ENCODE assay signal across 29 cellular contexts in genomic region chr1:225697437-225697836, GRCh38. TPM values are rescaled to one million over a fixed set of nuclear protein-coding genes. Genes with fewer than 3 reads are reported as not detected.
DNase-seq lines count a peak whose midpoint lies in the region; ATAC-seq, FAIRE-seq and TF ChIP-seq lines count a peak whose summit lies in the region.
"Had no signal": no experiment of that assay in that cellular context is flagged by ENCODE, and none has a peak within 500 bp of the region (broad histone marks: within the 10 kb centered on the region; RNA-seq: fewer than 3 reads in every experiment).

No MANE protein-coding gene starts in this region.

- H3K9ac ChIP-seq in GM12878 (ENCODE audit: control insufficient read depth, insufficient read depth, low read length) = no peak overlapping the region

- no peaks in the 10 kb centered on the region for H3K27me3 Mint-ChIP-seq in osteocyte (ENCODE audit: unreplicated experiment)
- H3K27me3 Mint-ChIP-seq: activated naive CD4-positive, alpha-beta T cell treated with anti-CD3 and anti-CD28 coated beads, Interleukin-2, amount 50 U/mL, for 24 hours had no signal

- no peaks in the 10 kb centered on the region for H3K79me2 ChIP-seq in GM12878 (ENCODE audit: control insufficient read depth, insufficient read depth, low read length)

- TF ChIP-seq POLR2A in GM12878 (IDR thresholded peaks at IDR 0.05; ENCODE audit: low read depth, low read length) (no peak), upper lobe of left lung (IDR thresholded peaks at IDR 0.05) (no peak), gastroesophageal sphincter (IDR thresholded peaks at IDR 0.05) (no peak), ovary (IDR thresholded peaks at IDR 0.05) (no peak)

- H3K36me3 ChIP-seq in GM12878 (ENCODE audit: control insufficient read depth in 2 of 2, insufficient read depth in 2 of 2, low read length in 1 of 2) (no peaks in the 10 kb centered on the region), upper lobe of left lung (no peaks in the 10 kb centered on the region), gastroesophageal sphincter (no peaks in the 10 kb centered on the region), ovary (no peaks in the 10 kb centered on the region)

- RAD21 ChIA-PET in GM12878 (lab: Charles Lee; ENCODE audit: unreplicated experiment) = no interaction called here

- H3K4me1 ChIP-seq in GM12878 (ENCODE audit: control insufficient read depth, insufficient read depth, low read length) (no peaks in the 10 kb centered on the region), upper lobe of left lung (peaks cover 24 to 34% (median 26%) of the 10 kb centered on the region in 4 donors), gastroesophageal sphincter (peaks cover 0 to 33% (median 4%) of the 10 kb centered on the region in 3 donors), ovary (ENCODE audit: insufficient read depth) (peaks cover 8% of the 10 kb centered on the region)

- POLR2A ChIA-PET in GM12878 (lab: Charles Lee) = no interaction called here

- H3K27ac ChIP-seq in GM12878 (ENCODE audit: control insufficient read depth, insufficient read depth) (no peak overlapping the region), upper lobe of left lung (peak overlapping the region in 3 of 4 donors; percentile 13 to 28 (median 24)), gastroesophageal sphincter (no peak overlapping the region), ovary (no peak overlapping the region)
- H3K27ac ChIP-seq: SK-N-MC had no signal

- H4K20me1 ChIP-seq in GM12878 (ENCODE audit: control insufficient read depth, insufficient read depth) = no peaks in the 10 kb centered on the region

- no peaks in the 10 kb centered on the region for H3K9me3 ChIP-seq in GM12878 (replicated peaks; ENCODE audit: control insufficient read depth, insufficient read depth, low read length)
- H3K9me3 ChIP-seq in upper lobe of left lung = no peaks in the 10 kb centered on the region
- no peaks in the 10 kb centered on the region for H3K9me3 ChIP-seq in gastroesophageal sphincter
- no peaks in the 10 kb centered on the region for H3K9me3 ChIP-seq in ovary

- no peak overlapping the region for H2AFZ ChIP-seq in GM12878 (ENCODE audit: control insufficient read depth, low read depth, low read length)

- no peak for TF ChIP-seq RAD21 in GM12878 (IDR thresholded peaks at IDR 0.05; ENCODE audit: insufficient read depth, low read depth, low read length)

- intact Hi-C loops in GM12878 (cut with micrococcal nuclease; ENCODE audit: unreplicated experiment) (no loop called here), left cardiac atrium (cut with DNase I) (no loop called here), ovary (cut with DNase I) (no loop called here)

- 13% methylated on average over 4 of the region's 4 CpGs for WGBS in GM12878 (ENCODE audit: insufficient coverage, insufficient replicate concordance, low lambda C conversion rate, missing lambda C conversion rate)
- 64 to 75% methylated on average over 4 of the region's 4 CpGs for WGBS in upper lobe of left lung, 2 donors
- 0 to 78% methylated on average over 1 to 4 of the region's 4 CpGs for WGBS in gastroesophageal sphincter (ENCODE audit: low coverage in 1 of 2), 2 donors
- 53 to 75% (median 75%) methylated on average over 4 of the region's 4 CpGs for WGBS in ovary, 3 donors

- TF ChIP-seq EP300 in GM12878 (IDR thresholded peaks at IDR 0.05; ENCODE audit: borderline replicate concordance in 1 of 2, control insufficient read depth in 1 of 2, low read depth in 2 of 2, low read length in 2 of 2) (no peak), upper lobe of left lung (IDR thresholded peaks at IDR 0.05) (no peak), gastroesophageal sphincter (IDR thresholded peaks at IDR 0.05) (no peak), ovary (IDR thresholded peaks at IDR 0.05) (no peak)

- CTCF ChIA-PET in GM12878 (lab: Yijun Ruan, JAX) = no interaction called here

- DNase-seq in GM12878 (ENCODE audit: low read depth, low spot score) = no peak
- peak; percentile 43 for DNase-seq in left cardiac atrium
- no peak for DNase-seq in osteocyte (ENCODE audit: extremely low spot score, unreplicated experiment)
- no peak for DNase-seq in upper lobe of left lung
- DNase-seq in NCI-H524 treated with DMSO at 0.1 percent for 48 hours (lab: John Stamatoyannopoulos, UW) = no peak
- no peak for DNase-seq in ovary
- DNase-seq: activated CD4-positive, alpha-beta T cell treated with anti-CD3 and anti-CD28 coated beads, Interleukin-2, amount 50 U/mL, for 4 hours; amygdala; C1 segment of cervical spinal cord; central memory CD4-positive, alpha-beta T cell; COR-L47; DMS53; head of caudate nucleus; KG1; MM.1S; NCI-H1417 treated with DMSO at 0.1 percent for 48 hours; NCI-H2081 treated with DMSO at 0.1 percent for 48 hours; NCI-H345; NCI-H774; RPMI8226; stimulated activated CD4-positive, alpha-beta T cell treated with anti-CD3 and anti-CD28 coated beads, Interleukin-2, amount 100 ng/mL, for 48 hours had no signal

- in situ Hi-C loops in GM12878 (cut with MboI) = no loop called here

- peaks cover 60% of the 10 kb centered on the region for H3K4me1 Mint-ChIP-seq in osteocyte (ENCODE audit: unreplicated experiment)
- H3K4me1 Mint-ChIP-seq: activated naive CD4-positive, alpha-beta T cell treated with anti-CD3 and anti-CD28 coated beads, Interleukin-2, amount 50 U/mL, for 24 hours had no signal

- H3K27ac Mint-ChIP-seq in osteocyte (ENCODE audit: unreplicated experiment) = peak overlapping the region; percentile 35
- H3K27ac Mint-ChIP-seq: activated naive CD4-positive, alpha-beta T cell treated with anti-CD3 and anti-CD28 coated beads, Interleukin-2, amount 50 U/mL, for 24 hours had no signal

- no peaks in the 10 kb centered on the region for H3K36me3 Mint-ChIP-seq in osteocyte (ENCODE audit: unreplicated experiment)
- H3K36me3 Mint-ChIP-seq: activated naive CD4-positive, alpha-beta T cell treated with anti-CD3 and anti-CD28 coated beads, Interleukin-2, amount 50 U/mL, for 24 hours had no signal

- H3K27me3 ChIP-seq in GM12878 (replicated peaks in 1 of 2; ENCODE audit: control insufficient read depth in 2 of 2, insufficient read depth in 2 of 2, low read length in 1 of 2) (peaks cover 0 to 4% of the 10 kb centered on the region in 2 experiments; a peak in 1 of 4 replicates), upper lobe of left lung (no peaks in the 10 kb centered on the region), gastroesophageal sphincter (no peaks in the 10 kb centered on the region), ovary (no peaks in the 10 kb centered on the region)

- no peak overlapping the region for H3K4me2 ChIP-seq in GM12878 (ENCODE audit: control insufficient read depth, insufficient read depth)

- no TSS peak for BruUV-seq in GM12878 (replicated peaks; lab: Mats Ljungman, UMichigan)

- FAIRE-seq in GM12878 (lab: Jason Lieb, UNC) = peak; percentile 27
- FAIRE-seq: HTR-8/SVneo, urothelium cell line had no signal

- ATAC-seq in GM12878 (no peak), left cardiac atrium (no peak), upper lobe of left lung (ENCODE audit: low FRiP score in 2 of 2) (no peak), gastroesophageal sphincter (no peak), GM19395 (IDR thresholded peaks at IDR 0.05; ENCODE audit: unreplicated experiment) (no peak)
- ATAC-seq: HCT116 had no signal

- SMC1A ChIA-PET in GM12878 (lab: Charles Lee; ENCODE audit: uncharacterized antibody, unreplicated experiment) = no interaction called here

- no peak overlapping the region for H3K4me3 ChIP-seq in GM12878
- no peak overlapping the region for H3K4me3 ChIP-seq in upper lobe of left lung
- no peak overlapping the region for H3K4me3 ChIP-seq in gastroesophageal sphincter
- no peak overlapping the region for H3K4me3 ChIP-seq in ovary
- H3K4me3 ChIP-seq: SK-N-MC had no signal

- no peaks in the 10 kb centered on the region for H3K9me3 Mint-ChIP-seq in osteocyte (ENCODE audit: unreplicated experiment)
- H3K9me3 Mint-ChIP-seq: activated naive CD4-positive, alpha-beta T cell treated with anti-CD3 and anti-CD28 coated beads, Interleukin-2, amount 50 U/mL, for 24 hours had no signal

- H3K4me3 Mint-ChIP-seq in osteocyte (ENCODE audit: unreplicated experiment) = no peak overlapping the region
- H3K4me3 Mint-ChIP-seq: activated naive CD4-positive, alpha-beta T cell treated with anti-CD3 and anti-CD28 coated beads, Interleukin-2, amount 50 U/mL, for 24 hours had no signal

- no peak for TF ChIP-seq CTCF in GM12878 (IDR thresholded peaks at IDR 0.05 in 2 of 3, conservative IDR thresholded peaks at IDR 0.05 in 1 of 3; ENCODE audit: control insufficient read depth in 2 of 3, extremely low read depth in 1 of 3, insufficient read depth in 1 of 3, low read depth in 3 of 3, low read length in 3 of 3)
- TF ChIP-seq CTCF in osteocyte (IDR thresholded peaks at IDR 0.05) = no peak
- no peak for TF ChIP-seq CTCF in upper lobe of left lung (IDR thresholded peaks at IDR 0.05)
- no peak for TF ChIP-seq CTCF in gastroesophageal sphincter (IDR thresholded peaks at IDR 0.05)
- no peak for TF ChIP-seq CTCF in ovary (IDR thresholded peaks at IDR 0.05)

TF ChIP-seq in GM12878, 131 proteins besides CTCF, POLR2A, EP300 and RAD21 (continues in another document):
- TF ChIP-seq EGR1 (IDR thresholded peaks at IDR 0.05; ENCODE audit: borderline replicate concordance in 1 of 2, low read depth in 2 of 2, low read length in 2 of 2) (no peak), FOXM1 (IDR thresholded peaks at IDR 0.05; ENCODE audit: low read depth, low read length) (no peak)

RNA-seq across cellular contexts. Expression of gene ENAH, which starts 44.5 kb away (rescaled TPM):
- 1.1 TPM in 1 of 2 replicates, not detected in the other for total RNA-seq in GM12878 (2013; cell fraction: nucleolus; rRNA removed)
- not detected in 2 replicates for total RNA-seq in GM12878 (2014; rRNA removed)
- total RNA-seq in GM12878 (2014; rRNA removed; fragmentation: Illumina TruSeq; extraction: Trizol) = not detected in 2 replicates
- total RNA-seq in GM12878 (2021) = 0.40 and 0.62 TPM in 2 replicates
- not detected for polyA plus RNA-seq in GM12878 (2011; ENCODE audit: low read depth)
- under 0.01 TPM in 1 of 2 replicates, not detected in the other for polyA plus RNA-seq in GM12878 (2011; rRNA removed)
- 0.01 and 0.03 TPM in 2 replicates for polyA plus RNA-seq in GM12878 (2011; cell fraction: cytosol; rRNA removed)
- not detected in 2 replicates for polyA plus RNA-seq in GM12878 (2011; cell fraction: nucleus; rRNA removed)
- polyA plus RNA-seq in GM12878 (2012) = 0.03 TPM in 1 of 2 replicates, not detected in the other
- polyA plus RNA-seq in GM12878 (2014; fragmentation: Illumina TruSeq; extraction: Trizol) = not detected in 2 replicates
- not detected for polyA plus RNA-seq in GM12878 (2014; fragmentation: Nextera tagmentation; extraction: Ambion mirVana)
- polyA plus RNA-seq in GM12878 (2014; rRNA removed) = 0.06 TPM in 1 of 2 replicates, not detected in the other
- polyA plus RNA-seq in GM12878 (2016; fragmentation: Nextera tagmentation; extraction: Ambion mirVana) = under 1 TPM; 0.06 to 0.12 TPM
- 0.07 TPM in 1 of 2 replicates, not detected in the other for polyA minus RNA-seq in GM12878 (2011; rRNA and poly(A)+ RNA removed)
- polyA minus RNA-seq in GM12878 (2011; cell fraction: cytosol; rRNA and poly(A)+ RNA removed) = 0.31 and 1.1 TPM in 2 replicates
- polyA minus RNA-seq in GM12878 (2011; cell fraction: nucleus; rRNA and poly(A)+ RNA removed) = not detected in 2 replicates
- total RNA-seq in left cardiac atrium = 10 to 100 TPM; 73.4 to 79.0 TPM
- 232 and 233 TPM in 2 replicates for total RNA-seq in osteocyte
- 10 to 100 TPM; 10.5 to 70.3 (median 33.8) TPM for total RNA-seq in upper lobe of left lung
- 100 to 1,000 TPM; 158 to 295 (median 225) TPM for total RNA-seq in gastroesophageal sphincter
- 100 to 1,000 TPM in 1 of 7 donors, 10 to 100 TPM in 6; 33.4 to 112 (median 88.6) TPM for total RNA-seq in ovary
- polyA plus RNA-seq in ovary = 100 to 1,000 TPM in 1 of 2 donors, 10 to 100 TPM in 1; 40.1 to 137 TPM
- total RNA-seq: T-helper 1 cell treated with Interleukin-12 subunit alpha and Interleukin-12 subunit beta and Interleukin-4 antibody, amounts not matched to agents 30 ng/mL and 1 ng/mL, for 36 hours had no signal

Comparison
In these comparisons a context has a peak if more than half of its experiments do, and no peak if none do; other contexts are left out.
1. H3K27ac ChIP-seq: peak in upper lobe of left lung (3 of 4); none in GM12878 (single experiment), gastroesophageal sphincter (0 of 4) and ovary (0 of 2).
2. RNA of gene ENAH, which starts 44.5 kb away (total RNA-seq): 158 to 295 TPM in gastroesophageal sphincter, 232 to 233 TPM in osteocyte, 33.4 to 112 TPM in ovary, 73.4 to 79.0 TPM in left cardiac atrium and 10.5 to 70.3 TPM in upper lobe of left lung; 0.40 to 1.1 TPM in GM12878; every median in the first group is over 4 times any median in the second.